Comparison of ENCODE assay signal across 17 cellular contexts in the genomic region with DNA sequence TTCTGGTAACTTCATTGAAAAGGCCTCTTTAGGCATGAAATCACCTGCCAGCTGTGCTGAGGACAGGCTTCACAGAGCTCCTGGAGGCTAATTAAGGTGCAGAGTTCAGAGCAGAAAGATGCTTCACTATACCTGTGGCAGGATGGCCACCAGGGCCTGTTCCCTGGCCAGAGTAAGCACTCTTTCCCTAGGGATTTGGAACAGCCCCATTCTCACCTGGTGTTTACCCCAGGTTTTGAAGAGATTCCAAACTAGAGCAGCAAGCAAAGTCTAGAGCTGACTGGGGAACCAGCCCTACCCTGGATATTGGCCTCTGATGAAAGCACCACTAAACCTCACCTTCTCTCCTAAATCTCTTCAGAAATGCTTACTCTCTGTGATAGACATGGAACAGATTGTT.
"Had no signal": no experiment of that assay in that cellular context is flagged by ENCODE, and none has a peak within 500 bp of the region (broad histone marks: within the 10 kb centered on the region; RNA-seq: fewer than 3 reads in every experiment).

No MANE protein-coding gene starts in this region.

- H3K4me3 Mint-ChIP-seq: dendritic cell treated with granulocyte-macrophage colony-stimulating factor and Interleukin-4, amounts not matched to agents 40 ng/mL and 50 ng/mL, for 4 days; mesothelial cell of epicardium had no signal

- H3K36me3 ChIP-seq: colonic mucosa had no signal

- ATAC-seq: foreskin keratinocyte, gastroesophageal sphincter, heart left ventricle, left lung, left ventricle myocardium superior, lower lobe of right lung had no signal

- H3K4me1 Mint-ChIP-seq: mesothelial cell of epicardium had no signal

- H3K27ac ChIP-seq: esophagus muscularis mucosa, foreskin keratinocyte, gastroesophageal sphincter, heart left ventricle, left lung, lower lobe of right lung had no signal

- H3K9me3 ChIP-seq: colonic mucosa, esophagus muscularis mucosa, gastroesophageal sphincter, heart left ventricle, left lung, lower lobe of right lung, mucosa of descending colon had no signal

- H3K4me3 ChIP-seq: colonic mucosa, esophagus muscularis mucosa, gastroesophageal sphincter, heart left ventricle, left lung, lower lobe of right lung, mucosa of descending colon had no signal

- H3K27me3 ChIP-seq: colonic mucosa, esophagus muscularis mucosa, foreskin keratinocyte, gastroesophageal sphincter, heart left ventricle, left lung had no signal

- DNase-seq: cerebellar nuclear complex; cortex of kidney; effector memory CD4-positive, alpha-beta T cell; foreskin keratinocyte; heart left ventricle; hippocampal formation; left cardiac atrium; left lung; left ventricle myocardium superior; lower lobe of right lung; mesenchymal stem cell had no signal

- H3K27ac Mint-ChIP-seq: dendritic cell treated with granulocyte-macrophage colony-stimulating factor and Interleukin-4, amounts not matched to agents 40 ng/mL and 50 ng/mL, for 4 days; mesothelial cell of epicardium had no signal

- H3K4me1 ChIP-seq: colonic mucosa, foreskin keratinocyte, gastroesophageal sphincter, left lung, lower lobe of right lung had no signal

- H3K27me3 Mint-ChIP-seq: dendritic cell treated with granulocyte-macrophage colony-stimulating factor and Interleukin-4, amounts not matched to agents 40 ng/mL and 50 ng/mL, for 4 days had no signal
